Comparison of ENCODE assay signal across 8 cellular contexts in the genomic region with DNA sequence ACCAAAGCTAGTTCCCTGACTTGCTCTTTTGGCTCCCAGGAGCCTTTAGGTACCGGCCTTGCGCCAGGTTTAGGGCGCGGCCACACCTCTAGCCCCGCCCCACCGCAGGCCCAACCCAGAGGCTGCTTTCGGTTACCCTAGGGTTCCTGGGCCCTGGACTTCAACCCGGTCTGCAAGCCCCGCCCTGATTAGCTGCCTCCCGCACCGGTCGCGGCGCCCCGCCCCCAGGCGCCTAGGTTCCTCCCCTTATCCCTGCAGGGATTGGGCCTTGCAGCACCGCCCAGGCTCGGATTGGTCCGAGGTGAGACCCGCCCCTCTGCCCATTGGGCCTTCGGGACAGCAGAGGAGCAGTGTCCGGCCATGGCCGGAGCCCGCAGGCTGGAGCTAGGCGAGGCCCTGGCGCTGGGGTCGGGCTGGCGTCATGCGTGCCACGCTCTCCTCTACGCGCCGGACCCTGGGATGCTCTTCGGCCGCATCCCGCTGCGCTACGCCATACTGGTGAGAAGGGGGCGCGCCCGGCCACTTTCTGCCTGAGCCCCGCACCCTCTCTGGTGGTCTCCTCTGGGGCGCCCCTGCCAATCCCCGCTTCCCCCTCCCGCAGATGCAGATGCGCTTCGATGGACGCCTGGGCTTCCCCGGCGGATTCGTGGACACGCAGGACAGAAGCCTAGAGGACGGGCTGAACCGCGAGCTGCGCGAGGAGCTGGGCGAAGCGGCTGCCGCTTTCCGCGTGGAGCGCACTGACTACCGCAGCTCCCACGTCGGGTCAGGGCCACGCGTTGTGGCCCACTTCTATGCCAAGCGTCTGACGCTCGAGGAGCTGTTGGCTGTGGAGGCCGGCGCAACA. TPM values are rescaled to one million over a fixed set of nuclear protein-coding genes. Genes with fewer than 3 reads are reported as not detected.
DNase-seq lines count a peak whose midpoint lies in the region; ATAC-seq, FAIRE-seq and TF ChIP-seq lines count a peak whose summit lies in the region.

A gene (plus strand): TSS at position 330 of the 847 bp plus-strand sequence. CDS start 31 bp downstream, at position 361.

- peak; percentile 89 to 95 for TF ChIP-seq POLR2A in HepG2 (IDR thresholded peaks at IDR 0.05; ENCODE audit: insufficient read depth in 1 of 2, low read depth in 2 of 2, low read length in 2 of 2)

- peak; percentile 99 for ATAC-seq in GM19328 (IDR thresholded peaks at IDR 0.05; ENCODE audit: unreplicated experiment)
- ATAC-seq in HG03469 (IDR thresholded peaks at IDR 0.05; ENCODE audit: unreplicated experiment) = peak; percentile 99
- ATAC-seq in HepG2 = peak; percentile 99

- POLR2A ChIA-PET in activated CD4-positive, alpha-beta memory T cell treated with anti-CD3 and anti-CD28 coated beads for 36 hours (lab: Charles Lee) = interaction anchor here (0.5 to 0.9 kb wide), 3 partner anchors 358 to 1276 kb away, joined by 3 read pairs; no protein-coding TSS in a partner anchor
- POLR2A ChIA-PET in HepG2 (lab: Yijun Ruan, JAX) = interaction anchor here (0.6 to 1.9 kb wide), 16 partner anchors 8 to 488 kb away, joined by 3 to 13 read pairs (median 3); a partner anchor contains a TSS

- peaks cover 0 to 13% (median 0%) of the 10 kb centered on the region in 11 experiments; a peak in 4 of 22 replicates for H3K36me3 ChIP-seq in BLaER1 treated with 17β-estradiol and CSF1 and Interleukin-3, amounts not matched to agents 10 nM and 100 nM
- peaks cover 0 to 3% of the 10 kb centered on the region in 2 experiments; a peak in 3 of 5 replicates for H3K36me3 ChIP-seq in HepG2 (replicated peaks in 1 of 2; ENCODE audit: control insufficient read depth in 1 of 2, insufficient read depth in 2 of 2, low read length in 2 of 2)

- TF ChIP-seq RAD21 in HepG2 (CRISPR knock-in tag; IDR thresholded peaks at IDR 0.05) = peak; percentile 40; the same call in 1 of the 2 replicates

- H3K9me3 Mint-ChIP-seq in activated CD4-positive, alpha-beta memory T cell treated with anti-CD3 and anti-CD28 coated beads for 36 hours = no peaks in the 10 kb centered on the region

- H3K36me3 Mint-ChIP-seq in activated CD4-positive, alpha-beta memory T cell treated with anti-CD3 and anti-CD28 coated beads for 36 hours = peaks cover 15% of the 10 kb centered on the region

- DNase-seq in NCI-H774 (lab: John Stamatoyannopoulos, UW) (peak; percentile 98), dermis microvascular lymphatic vessel endothelial cell (ENCODE audit: low read depth in 2 of 2) (peak; percentile 95 to 99), HepG2 (ENCODE audit: low spot score) (peak; percentile 97)
- peak; percentile 99 for DNase-seq in activated CD4-positive, alpha-beta memory T cell treated with anti-CD3 and anti-CD28 coated beads for 36 hours
- peak; percentile 94 to 96 for DNase-seq in stimulated activated CD4-positive, alpha-beta T cell treated with anti-CD3 and anti-CD28 coated beads, Interleukin-2, amount 100 ng/mL, for 48 hours

- no peaks in the 10 kb centered on the region for H4K20me1 ChIP-seq in BLaER1 treated with 17β-estradiol and CSF1 and Interleukin-3, amounts not matched to agents 10 nM and 100 nM
- H4K20me1 ChIP-seq in HepG2 (ENCODE audit: insufficient read depth, low read length) = no peaks in the 10 kb centered on the region

- peak within 1 kb of the TSS; percentile 63 to 77 (median 69) for H3K4me3 ChIP-seq in BLaER1 treated with 17β-estradiol and CSF1 and Interleukin-3, amounts not matched to agents 10 nM and 100 nM
- peak within 1 kb of the TSS; percentile 69 to 89 (median 82) for H3K4me3 ChIP-seq in HepG2 (replicated peaks in 1 of 3; ENCODE audit: insufficient read depth in 1 of 3, low read depth in 2 of 3, low read length in 3 of 3)

- WGBS in HepG2 (ENCODE audit: low lambda C conversion rate) = 0% methylated on average over 15 of the region's 73 CpGs

- peak; percentile 92 for FAIRE-seq in HepG2 (lab: Jason Lieb, UNC)

- peaks cover 22% of the 10 kb centered on the region for H3K4me1 Mint-ChIP-seq in activated CD4-positive, alpha-beta memory T cell treated with anti-CD3 and anti-CD28 coated beads for 36 hours (ENCODE audit: low read depth)

- TF ChIP-seq EP300 in HepG2 (IDR thresholded peaks at IDR 0.05; ENCODE audit: low read depth in 2 of 2, low read length in 2 of 2) = no peak
- 0 out of 2 replicates have a peak, but pooled peaks have one; percentile 24 for TF ChIP-seq EP300 in HepG2 (CRISPR knock-in tag; IDR thresholded peaks at IDR 0.05; ENCODE audit: borderline replicate concordance)

- H3K27ac ChIP-seq in BLaER1 treated with 17β-estradiol and CSF1 and Interleukin-3, amounts not matched to agents 10 nM and 100 nM = peak within 1 kb of the TSS in 9 of 11 experiments; percentile 22 to 67 (median 49); a peak in 11 of 22 replicates
- peak within 1 kb of the TSS; percentile 76 for H3K27ac ChIP-seq in HepG2 (ENCODE audit: extremely low read length, insufficient read depth, low read length)

- CTCF ChIA-PET in activated CD4-positive, alpha-beta memory T cell treated with anti-CD3 and anti-CD28 coated beads for 36 hours (lab: Charles Lee) = interaction anchor here (1.2 to 1.5 kb wide), 3 partner anchors 89 to 488 kb away, joined by 4 to 5 read pairs (median 4); a partner anchor contains a TSS
- CTCF ChIA-PET in HepG2 (lab: Yijun Ruan, JAX; ENCODE audit: low intra/inter-chr PET ratio, low total read pairs) = no interaction called here

- H2AFZ ChIP-seq in HepG2 (ENCODE audit: low read length) = peak within 1 kb of the TSS; percentile 20

- H3K9ac ChIP-seq in BLaER1 treated with 17β-estradiol and CSF1 and Interleukin-3, amounts not matched to agents 10 nM and 100 nM = peak within 1 kb of the TSS; percentile 42 to 81 (median 64); a peak in 20 of 22 replicates
- H3K9ac ChIP-seq in HepG2 (ENCODE audit: insufficient read depth, low read depth, low read length) = peak within 1 kb of the TSS; percentile 86

- TF ChIP-seq CTCF in HepG2 (CRISPR knock-in tag; IDR thresholded peaks at IDR 0.05) = no peak

- peak within 1 kb of the TSS; percentile 93 for H3K4me3 Mint-ChIP-seq in activated CD4-positive, alpha-beta memory T cell treated with anti-CD3 and anti-CD28 coated beads for 36 hours

- BruUV-seq in HepG2 (replicated peaks; lab: Mats Ljungman, UMichigan) = no TSS peak

- H3K4me1 ChIP-seq in BLaER1 treated with 17β-estradiol and CSF1 and Interleukin-3, amounts not matched to agents 10 nM and 100 nM = peaks cover 17 to 39% (median 20%) of the 10 kb centered on the region in 10 experiments
- H3K4me1 ChIP-seq in HepG2 (ENCODE audit: insufficient read depth, low read length) = peaks cover 27% of the 10 kb centered on the region

- in situ Hi-C loops in HepG2 (cut with HindIII; ENCODE audit: extremely low pct_ligation_motif_present, low pct_unique_long_range_greater_than_20kb) = no loop called here

- peak within 1 kb of the TSS; percentile 65 to 94 (median 84) for H3K4me2 ChIP-seq in BLaER1 treated with 17β-estradiol and CSF1 and Interleukin-3, amounts not matched to agents 10 nM and 100 nM
- peak within 1 kb of the TSS; percentile 87 for H3K4me2 ChIP-seq in HepG2 (ENCODE audit: low read depth, low read length)

- H3K27ac Mint-ChIP-seq in activated CD4-positive, alpha-beta memory T cell treated with anti-CD3 and anti-CD28 coated beads for 36 hours = peak within 1 kb of the TSS; percentile 84

- peaks cover 22 to 40% (median 30%) of the 10 kb centered on the region in 11 experiments for H3K27me3 ChIP-seq in BLaER1 treated with 17β-estradiol and CSF1 and Interleukin-3, amounts not matched to agents 10 nM and 100 nM
- no peaks in the 10 kb centered on the region; a peak in 1 of 5 replicates for H3K27me3 ChIP-seq in HepG2 (ENCODE audit: control insufficient read depth in 1 of 2, insufficient read depth in 2 of 2, low read length in 2 of 2)

- no peaks in the 10 kb centered on the region for H3K27me3 Mint-ChIP-seq in activated CD4-positive, alpha-beta memory T cell treated with anti-CD3 and anti-CD28 coated beads for 36 hours

- H3K9me3 ChIP-seq in BLaER1 treated with 17β-estradiol and CSF1 and Interleukin-3, amounts not matched to agents 10 nM and 100 nM (replicated peaks in 1 of 11) = peaks cover 11 to 27% (median 17%) of the 10 kb centered on the region in 11 experiments; a peak in 20 of 22 replicates
- H3K9me3 ChIP-seq in HepG2 (ENCODE audit: low read length) = no peaks in the 10 kb centered on the region

- H3K79me2 ChIP-seq in HepG2 (ENCODE audit: insufficient read depth, low read length) = peaks cover 8% of the 10 kb centered on the region

- intact Hi-C loops in activated CD4-positive, alpha-beta memory T cell treated with anti-CD3 and anti-CD28 coated beads for 36 hours (cut with micrococcal nuclease) = loop anchor here (1.0 to 10.0 kb wide), 6 partner anchors 93 to 1035 kb away; a partner anchor contains a TSS
- intact Hi-C loops in HepG2 (cut with micrococcal nuclease; ENCODE audit: unreplicated experiment) = loop anchor here (5.0 to 10.0 kb wide), 4 partner anchors 106 to 347 kb away; a partner anchor contains a TSS

RNA-seq across cellular contexts. Expression of the gene that starts here (rescaled TPM):
- total RNA-seq in activated CD4-positive, alpha-beta memory T cell treated with anti-CD3 and anti-CD28 coated beads for 36 hours = 1 to 10 TPM; 7.4 to 8.6 TPM
- 13.8 and 15.7 TPM in 2 replicates for total RNA-seq in dermis microvascular lymphatic vessel endothelial cell
- 13.7 and 14.8 TPM in 2 replicates for total RNA-seq in HepG2 (2016; rRNA removed; fragmentation: Illumina TruSeq; extraction: Trizol)
- total RNA-seq in HepG2 (2016; cell fraction: cytosol; rRNA removed; fragmentation: Illumina TruSeq; extraction: Trizol; ENCODE audit: low read depth) = 16.7 and 16.9 TPM in 2 replicates
- total RNA-seq in HepG2 (2016; cell fraction: insoluble cytoplasmic fraction; rRNA removed; fragmentation: Illumina TruSeq; extraction: Trizol) = 13.3 and 15.6 TPM in 2 replicates
- 12.9 and 14.3 TPM in 2 replicates for total RNA-seq in HepG2 (2016; cell fraction: membrane; rRNA removed; fragmentation: Illumina TruSeq; extraction: Trizol)
- total RNA-seq in HepG2 (2016; cell fraction: nucleus; rRNA removed; fragmentation: Illumina TruSeq; extraction: Trizol) = 13.6 and 16.2 TPM in 2 replicates
- 5.4 and 7.7 TPM in 2 replicates for polyA plus RNA-seq in HepG2 (2011; rRNA removed)
- polyA plus RNA-seq in HepG2 (2011; cell fraction: cytosol; rRNA removed) = 4.1 and 5.1 TPM in 2 replicates
- polyA plus RNA-seq in HepG2 (2011; cell fraction: nucleus; rRNA removed) = 10.0 and 14.9 TPM in 2 replicates
- 10.3 and 10.7 TPM in 2 replicates for polyA plus RNA-seq in HepG2 (2012)
- 2.7 and 3.4 TPM in 2 replicates for polyA plus RNA-seq in HepG2 (2016; cell fraction: cytosol; fragmentation: Illumina TruSeq; extraction: Trizol; ENCODE audit: low read depth)
- 15.5 and 16.2 TPM in 2 replicates for polyA plus RNA-seq in HepG2 (2016; cell fraction: insoluble cytoplasmic fraction; fragmentation: Illumina TruSeq; extraction: Trizol; ENCODE audit: low read depth)
- polyA plus RNA-seq in HepG2 (2016; cell fraction: membrane; fragmentation: Illumina TruSeq; extraction: Trizol; ENCODE audit: low read depth) = 6.3 and 6.4 TPM in 2 replicates
- 28.6 and 28.8 TPM in 2 replicates for polyA plus RNA-seq in HepG2 (2016; cell fraction: nucleus; fragmentation: Illumina TruSeq; extraction: Trizol; ENCODE audit: insufficient read depth, low read depth)
- polyA minus RNA-seq in HepG2 (2011; rRNA and poly(A)+ RNA removed; ENCODE audit: low replicate concordance) = 3.4 and 9.8 TPM in 2 replicates
- 3.9 and 4.0 TPM in 2 replicates for polyA minus RNA-seq in HepG2 (2011; cell fraction: cytosol; rRNA and poly(A)+ RNA removed)
- polyA minus RNA-seq in HepG2 (2011; cell fraction: nucleus; rRNA and poly(A)+ RNA removed) = 14.7 and 15.1 TPM in 2 replicates

Comparison
In these comparisons a context has a peak if more than half of its experiments do, and no peak if none do; other contexts are left out.
1. Peak in every context shown above with its lines: DNase-seq, ATAC-seq, H3K4me3 ChIP-seq and H3K27ac ChIP-seq.